In the genomic region with DNA sequence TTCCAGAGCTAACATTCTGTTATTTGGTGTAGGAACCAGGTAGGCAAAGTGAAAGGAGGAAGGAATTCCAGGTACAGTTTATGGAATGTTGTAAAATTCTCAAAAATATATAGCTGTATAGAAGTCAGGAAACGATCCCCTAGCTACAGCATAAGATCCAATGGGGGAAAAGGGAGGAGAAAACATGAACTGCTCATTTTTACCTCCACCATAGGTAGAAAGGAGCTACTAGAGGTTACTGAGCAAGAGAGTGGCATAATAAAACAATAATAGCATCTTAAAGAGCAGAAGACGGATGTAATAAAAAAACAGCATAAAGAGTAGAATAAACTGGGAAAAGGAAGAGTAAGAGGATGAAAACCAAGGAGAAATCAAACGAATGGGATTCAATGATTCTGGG, we compare ENCODE assay signal across 25 cellular contexts. TPM values are rescaled to one million over a fixed set of nuclear protein-coding genes. Genes with fewer than 3 reads are reported as not detected.
DNase-seq lines count a peak whose midpoint lies in the region; ATAC-seq and TF ChIP-seq lines count a peak whose summit lies in the region.
"Had no signal": no experiment of that assay in that cellular context is flagged by ENCODE, and none has a peak within 500 bp of the region (broad histone marks: within the 10 kb centered on the region; RNA-seq: fewer than 3 reads in every experiment).

No MANE protein-coding gene starts in this region.

- CTCF ChIA-PET in Panc1 (lab: Charles Lee) = no interaction called here

- in situ Hi-C loops in Panc1 (cut with HindIII; ENCODE audit: low pct_unique_long_range_greater_than_20kb, low sequenced_read_pairs) = no loop called here

- POLR2A ChIA-PET in Panc1 (lab: Charles Lee) = no interaction called here

- H3K27me3 ChIP-seq in Panc1 (ENCODE audit: control insufficient read depth, insufficient read depth, low read length) = no peaks in the 10 kb centered on the region
- no peaks in the 10 kb centered on the region for H3K27me3 ChIP-seq in gastroesophageal sphincter
- H3K27me3 ChIP-seq: BE2C, BLaER1 had no signal

- H3K4me1 ChIP-seq in Panc1 (ENCODE audit: control insufficient read depth, insufficient read depth, low read length) (peaks cover 44% of the 10 kb centered on the region), gastroesophageal sphincter (peaks cover 0 to 30% (median 0%) of the 10 kb centered on the region in 3 donors)
- H3K4me1 ChIP-seq: BE2C, BLaER1 had no signal

- TF ChIP-seq POLR2A in gastroesophageal sphincter (IDR thresholded peaks at IDR 0.05) = no peak

- no peaks in the 10 kb centered on the region for H3K9me3 Mint-ChIP-seq in nephron progenitor cell
- H3K9me3 Mint-ChIP-seq: CD8-positive, alpha-beta memory T cell had no signal

- peak overlapping the region; percentile 16 for H3K27ac Mint-ChIP-seq in nephron progenitor cell
- H3K27ac Mint-ChIP-seq: CD14-positive monocyte; CD4-positive, alpha-beta memory T cell; CD8-positive, alpha-beta memory T cell had no signal

- ATAC-seq in Panc1 = no peak
- ATAC-seq in left colon = peak; percentile 89
- ATAC-seq in GM21526 (IDR thresholded peaks at IDR 0.05; ENCODE audit: low FRiP score, unreplicated experiment) = no peak
- ATAC-seq in gastroesophageal sphincter = no peak
- ATAC-seq: GM12878 had no signal

- peaks cover 35% of the 10 kb centered on the region for H3K36me3 Mint-ChIP-seq in nephron progenitor cell (ENCODE audit: low read depth)
- H3K36me3 Mint-ChIP-seq: CD14-positive monocyte; CD4-positive, CD25-positive, alpha-beta regulatory T cell had no signal

- no peak for DNase-seq in Panc1 (ENCODE audit: low read depth, low spot score)
- DNase-seq in caudate nucleus (lab: John Stamatoyannopoulos, UW) = no peak
- no peak for DNase-seq in left colon
- DNase-seq in nephron progenitor cell = no peak
- no peak for DNase-seq in KG1 (lab: John Stamatoyannopoulos, UW)
- DNase-seq: 8988T; ACHN; BE2C; C1 segment of cervical spinal cord; CD4-positive, alpha-beta memory T cell; CD4-positive, CD25-positive, alpha-beta regulatory T cell; CD8-positive, alpha-beta memory T cell; COR-L47; DMS 273 treated with DMSO at 0.1 percent for 48 hours; DMS153; DMS53; DMS79; DND-41; EL; GDM1 had no signal

- H3K27ac ChIP-seq in Panc1 (ENCODE audit: low read length) (0 out of 2 replicates have a peak overlapping the region, but pooled peaks have one; percentile 48), caudate nucleus (ENCODE audit: low read depth, low read length) (peak overlapping the region; percentile 69), gastroesophageal sphincter (no peak overlapping the region)
- H3K27ac ChIP-seq: BLaER1 had no signal

- no peak for TF ChIP-seq CTCF in Panc1 (IDR thresholded peaks at IDR 0.05)
- TF ChIP-seq CTCF in nephron progenitor cell (IDR thresholded peaks at IDR 0.05) = no peak
- TF ChIP-seq CTCF in gastroesophageal sphincter (IDR thresholded peaks at IDR 0.05) = no peak

- no TSS peak for BruUV-seq in Panc1 (replicated peaks; lab: Mats Ljungman, UMichigan)

- H3K36me3 ChIP-seq in Panc1 (ENCODE audit: control insufficient read depth, insufficient read depth, low read length) = no peaks in the 10 kb centered on the region
- no peaks in the 10 kb centered on the region for H3K36me3 ChIP-seq in gastroesophageal sphincter
- H3K36me3 ChIP-seq: BE2C had no signal

- H3K4me3 Mint-ChIP-seq in nephron progenitor cell = no peak overlapping the region
- H3K4me3 Mint-ChIP-seq: CD14-positive monocyte; CD4-positive, alpha-beta memory T cell; CD4-positive, CD25-positive, alpha-beta regulatory T cell; CD8-positive, alpha-beta memory T cell had no signal

- peaks cover 12% of the 10 kb centered on the region for H3K4me1 Mint-ChIP-seq in nephron progenitor cell
- H3K4me1 Mint-ChIP-seq: CD14-positive monocyte had no signal

- no peaks in the 10 kb centered on the region for H3K27me3 Mint-ChIP-seq in nephron progenitor cell (ENCODE audit: low read depth, poor library complexity)
- H3K27me3 Mint-ChIP-seq: CD4-positive, alpha-beta memory T cell; CD4-positive, CD25-positive, alpha-beta regulatory T cell; CD8-positive, alpha-beta memory T cell had no signal

- no peaks in the 10 kb centered on the region for H3K9me3 ChIP-seq in Panc1 (ENCODE audit: control insufficient read depth, insufficient read depth, low read depth, low read length)
- H3K9me3 ChIP-seq in gastroesophageal sphincter = no peaks in the 10 kb centered on the region
- H3K9me3 ChIP-seq: BE2C had no signal

- intact Hi-C loops in Panc1 (cut with micrococcal nuclease; ENCODE audit: unreplicated experiment) = no loop called here
- intact Hi-C loops in left colon (cut with DNase I, micrococcal nuclease) = loop anchor here in 1 of 2 donors (5.0 kb wide), 1 partner anchor 34 kb away; no protein-coding TSS in a partner anchor

- H3K4me3 ChIP-seq in Panc1 (ENCODE audit: low read depth in 2 of 2, low read length in 2 of 2) (no peak overlapping the region), gastroesophageal sphincter (no peak overlapping the region)
- H3K4me3 ChIP-seq: BLaER1, GM12878 had no signal

- no peak for TF ChIP-seq EP300 in gastroesophageal sphincter (IDR thresholded peaks at IDR 0.05)

- 93 to 95% methylated on average over 3 of the region's 3 CpGs for WGBS in gastroesophageal sphincter (ENCODE audit: low coverage in 1 of 2), 2 donors

RNA-seq across cellular contexts. Expression of gene EPB41L2, which starts 26.9 kb away (rescaled TPM):
- total RNA-seq in Panc1 (2021; ENCODE audit: unreplicated experiment) (199 TPM), left colon (100 to 1,000 TPM in 1 of 2 donors, 10 to 100 TPM in 1; 77.7 to 104 TPM), gastroesophageal sphincter (100 to 1,000 TPM in 2 of 4 donors, 10 to 100 TPM in 2; 57.2 to 116 (median 85.2) TPM)
- 122 TPM for polyA plus RNA-seq in Panc1 (2012; ENCODE audit: insufficient read length)

Comparison
In these comparisons a context has a peak if more than half of its experiments do, and no peak if none do; other contexts are left out.
1. H3K27ac ChIP-seq: peak in Panc1 (single experiment) and caudate nucleus (single experiment); none in gastroesophageal sphincter (0 of 4).